ENCODE assay signal across 25 cellular contexts in the genomic region with DNA sequence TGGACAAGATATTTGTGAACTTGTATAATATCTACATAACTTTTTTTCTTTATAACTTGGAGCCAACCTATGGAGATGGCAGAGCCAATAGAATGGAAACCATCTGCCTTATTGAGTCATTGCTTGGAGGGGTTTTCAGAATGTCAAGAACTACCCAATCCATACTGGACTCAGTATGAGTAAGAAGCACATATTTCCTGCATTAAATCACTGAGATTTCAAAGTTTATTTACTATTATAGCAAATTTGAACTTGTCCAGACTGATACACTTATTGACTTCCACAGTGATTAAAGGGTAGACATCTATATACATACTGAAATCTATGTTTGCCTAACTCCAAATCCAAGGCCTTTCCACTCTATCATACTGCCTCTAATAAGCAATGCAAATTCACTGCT.
DNase-seq lines count a peak whose midpoint lies in the region; ATAC-seq and TF ChIP-seq lines count a peak whose summit lies in the region.
"Had no signal": no experiment of that assay in that cellular context is flagged by ENCODE, and none has a peak within 500 bp of the region (broad histone marks: within the 10 kb centered on the region; RNA-seq: fewer than 3 reads in every experiment).

No MANE protein-coding gene starts in this region.

- H3K9me3 ChIP-seq in gastrocnemius medialis = no peaks in the 10 kb centered on the region
- H3K9me3 ChIP-seq: tibial artery had no signal

- H3K4me1 Mint-ChIP-seq in activated naive CD4-positive, alpha-beta T cell treated with anti-CD3 and anti-CD28 coated beads for 36 hours (ENCODE audit: low read depth) = no peaks in the 10 kb centered on the region
- H3K4me1 Mint-ChIP-seq in stimulated activated effector memory CD8-positive, alpha-beta T cell treated with anti-CD3 and anti-CD28 coated beads, Interleukin-12 subunit alpha, Interleukin-12 subunit beta, amount 100 ng/mL, for 72 hours = no peaks in the 10 kb centered on the region
- H3K4me1 Mint-ChIP-seq: activated CD4-positive, alpha-beta T cell treated with anti-CD3 and anti-CD28 coated beads, Interleukin-2, amount 10 ng/mL, durations not matched to agents 7 days and 5 days; activated CD8-positive, alpha-beta memory T cell treated with anti-CD3 and anti-CD28 coated beads, Interleukin-2, amount 10 ng/mL, durations not matched to agents 7 days and 5 days; activated naive CD4-positive, alpha-beta T cell treated with anti-CD3 and anti-CD28 coated beads, Interleukin-2, amount 50 U/mL, for 24 hours; neural crest cell; stimulated activated naive CD8-positive, alpha-beta T cell treated with anti-CD3 and anti-CD28 coated beads, Interleukin-15, amount 100 ng/mL, for 72 hours had no signal

- no peaks in the 10 kb centered on the region for H3K36me3 Mint-ChIP-seq in activated naive CD4-positive, alpha-beta T cell treated with anti-CD3 and anti-CD28 coated beads for 36 hours (ENCODE audit: low read depth)
- H3K36me3 Mint-ChIP-seq in stimulated activated effector memory CD8-positive, alpha-beta T cell treated with anti-CD3 and anti-CD28 coated beads, Interleukin-12 subunit alpha, Interleukin-12 subunit beta, amount 100 ng/mL, for 72 hours = no peaks in the 10 kb centered on the region
- H3K36me3 Mint-ChIP-seq: activated CD8-positive, alpha-beta memory T cell treated with anti-CD3 and anti-CD28 coated beads, Interleukin-2, amount 10 ng/mL, durations not matched to agents 7 days and 5 days; activated naive CD4-positive, alpha-beta T cell treated with anti-CD3 and anti-CD28 coated beads, Interleukin-2, amount 50 U/mL, for 24 hours had no signal

- H3K4me3 ChIP-seq in choroid plexus epithelial cell (ENCODE audit: low read depth, low read length) (no peak overlapping the region), gastrocnemius medialis (no peak overlapping the region)
- H3K4me3 ChIP-seq: tibial artery had no signal

- no peaks in the 10 kb centered on the region for H3K4me1 ChIP-seq in gastrocnemius medialis

- no peak for TF ChIP-seq POLR2A in gastrocnemius medialis (IDR thresholded peaks at IDR 0.05)

- TF ChIP-seq CTCF in choroid plexus epithelial cell (conservative IDR thresholded peaks at IDR 0.05; ENCODE audit: low read depth, low read length) (no peak), gastrocnemius medialis (IDR thresholded peaks at IDR 0.05 in 4 of 5, conservative IDR thresholded peaks at IDR 0.05 in 1 of 5) (no peak)

- H3K36me3 ChIP-seq in gastrocnemius medialis = no peaks in the 10 kb centered on the region
- H3K36me3 ChIP-seq: tibial artery had no signal

- H3K27ac Mint-ChIP-seq in activated naive CD4-positive, alpha-beta T cell treated with anti-CD3 and anti-CD28 coated beads for 36 hours = no peak overlapping the region
- H3K27ac Mint-ChIP-seq in stimulated activated effector memory CD8-positive, alpha-beta T cell treated with anti-CD3 and anti-CD28 coated beads, Interleukin-12 subunit alpha, Interleukin-12 subunit beta, amount 100 ng/mL, for 72 hours = no peak overlapping the region
- H3K27ac Mint-ChIP-seq: activated CD4-positive, alpha-beta T cell treated with anti-CD3 and anti-CD28 coated beads, Interleukin-2, amount 10 ng/mL, durations not matched to agents 7 days and 5 days; activated CD8-positive, alpha-beta memory T cell treated with anti-CD3 and anti-CD28 coated beads, Interleukin-2, amount 10 ng/mL, durations not matched to agents 7 days and 5 days; activated naive CD4-positive, alpha-beta T cell treated with anti-CD3 and anti-CD28 coated beads, Interleukin-2, amount 50 U/mL, for 24 hours; CD4-positive, alpha-beta T cell; stimulated activated naive CD8-positive, alpha-beta T cell treated with anti-CD3 and anti-CD28 coated beads, Interleukin-15, amount 100 ng/mL, for 72 hours had no signal

- H3K4me3 Mint-ChIP-seq in activated naive CD4-positive, alpha-beta T cell treated with anti-CD3 and anti-CD28 coated beads for 36 hours = no peak overlapping the region
- H3K4me3 Mint-ChIP-seq in stimulated activated effector memory CD8-positive, alpha-beta T cell treated with anti-CD3 and anti-CD28 coated beads, Interleukin-12 subunit alpha, Interleukin-12 subunit beta, amount 100 ng/mL, for 72 hours = no peak overlapping the region
- H3K4me3 Mint-ChIP-seq: activated CD4-positive, alpha-beta T cell treated with anti-CD3 and anti-CD28 coated beads, Interleukin-2, amount 10 ng/mL, durations not matched to agents 7 days and 5 days; activated CD8-positive, alpha-beta memory T cell treated with anti-CD3 and anti-CD28 coated beads, Interleukin-2, amount 10 ng/mL, durations not matched to agents 7 days and 5 days; activated naive CD4-positive, alpha-beta T cell treated with anti-CD3 and anti-CD28 coated beads, Interleukin-2, amount 50 U/mL, for 24 hours; CD4-positive, alpha-beta T cell; neural crest cell; stimulated activated naive CD8-positive, alpha-beta T cell treated with anti-CD3 and anti-CD28 coated beads, Interleukin-15, amount 100 ng/mL, for 72 hours had no signal

- in situ Hi-C loops in gastrocnemius medialis (cut with MboI; ENCODE audit: low sequenced_read_pairs in 4 of 4) = no loop called here

- H3K27me3 Mint-ChIP-seq in activated naive CD4-positive, alpha-beta T cell treated with anti-CD3 and anti-CD28 coated beads for 36 hours (ENCODE audit: low read depth) = no peaks in the 10 kb centered on the region
- H3K27me3 Mint-ChIP-seq: activated CD4-positive, alpha-beta T cell treated with anti-CD3 and anti-CD28 coated beads, Interleukin-2, amount 10 ng/mL, durations not matched to agents 7 days and 5 days; activated CD8-positive, alpha-beta memory T cell treated with anti-CD3 and anti-CD28 coated beads, Interleukin-2, amount 10 ng/mL, durations not matched to agents 7 days and 5 days; activated naive CD4-positive, alpha-beta T cell treated with anti-CD3 and anti-CD28 coated beads, Interleukin-2, amount 50 U/mL, for 24 hours; CD4-positive, alpha-beta T cell; stimulated activated naive CD8-positive, alpha-beta T cell treated with anti-CD3 and anti-CD28 coated beads, Interleukin-15, amount 100 ng/mL, for 72 hours had no signal

- H3K27me3 ChIP-seq in gastrocnemius medialis = no peaks in the 10 kb centered on the region
- H3K27me3 ChIP-seq: tibial artery had no signal

- CTCF ChIA-PET in activated naive CD4-positive, alpha-beta T cell treated with anti-CD3 and anti-CD28 coated beads for 36 hours (lab: Charles Lee) = no interaction called here

- peaks cover 2% of the 10 kb centered on the region for H3K9me3 Mint-ChIP-seq in activated naive CD4-positive, alpha-beta T cell treated with anti-CD3 and anti-CD28 coated beads for 36 hours
- peaks cover 22% of the 10 kb centered on the region for H3K9me3 Mint-ChIP-seq in stimulated activated effector memory CD8-positive, alpha-beta T cell treated with anti-CD3 and anti-CD28 coated beads, Interleukin-12 subunit alpha, Interleukin-12 subunit beta, amount 100 ng/mL, for 72 hours
- H3K9me3 Mint-ChIP-seq: activated CD4-positive, alpha-beta T cell treated with anti-CD3 and anti-CD28 coated beads, Interleukin-2, amount 10 ng/mL, durations not matched to agents 7 days and 5 days; neural crest cell had no signal

- H3K27ac ChIP-seq in gastrocnemius medialis = no peak overlapping the region
- H3K27ac ChIP-seq: tibial artery had no signal

- DNase-seq in HCEC 1CT (peak; percentile 81), RPMI7951 (ENCODE audit: low read depth) (peak; percentile 49), choroid plexus epithelial cell (ENCODE audit: low read depth) (peak; percentile 62), iris pigment epithelial cell (ENCODE audit: low read depth) (peak; percentile 91), gastrocnemius medialis (no peak)
- no peak for DNase-seq in activated naive CD4-positive, alpha-beta T cell treated with anti-CD3 and anti-CD28 coated beads for 36 hours
- no peak for DNase-seq in stimulated activated effector memory CD8-positive, alpha-beta T cell treated with anti-CD3 and anti-CD28 coated beads, Interleukin-12 subunit alpha, Interleukin-12 subunit beta, amount 100 ng/mL, for 72 hours (ENCODE audit: low spot score in 2 of 2)
- DNase-seq: activated CD4-positive, alpha-beta T cell treated with anti-CD3 and anti-CD28 coated beads, Interleukin-2, amount 10 ng/mL, durations not matched to agents 7 days and 5 days; activated CD8-positive, alpha-beta memory T cell treated with anti-CD3 and anti-CD28 coated beads, Interleukin-2, amount 10 ng/mL, durations not matched to agents 7 days and 5 days; aorta; CD4-positive, alpha-beta T cell; glutamatergic neuron; Kasumi-1; left cardiac atrium; NCI-H1048; NCI-H1930; NCI-H69; posterior cingulate gyrus; stimulated activated naive CD8-positive, alpha-beta T cell treated with anti-CD3 and anti-CD28 coated beads, Interleukin-15, amount 100 ng/mL, for 72 hours; T-helper 9 cell; tibial artery had no signal

- intact Hi-C loops in gastrocnemius medialis (cut with DNase I; ENCODE audit: low total_unique reads) = no loop called here
- intact Hi-C loops in activated naive CD4-positive, alpha-beta T cell treated with anti-CD3 and anti-CD28 coated beads for 36 hours (cut with micrococcal nuclease) = no loop called here

- ATAC-seq in GM21423 (IDR thresholded peaks at IDR 0.05; ENCODE audit: unreplicated experiment) (no peak), gastrocnemius medialis (no peak)
- ATAC-seq in stimulated activated effector memory CD8-positive, alpha-beta T cell treated with anti-CD3 and anti-CD28 coated beads, Interleukin-12 subunit alpha, Interleukin-12 subunit beta, amount 100 ng/mL, for 72 hours = no peak
- ATAC-seq: activated CD8-positive, alpha-beta memory T cell treated with anti-CD3 and anti-CD28 coated beads, Interleukin-2, amount 10 ng/mL, durations not matched to agents 7 days and 5 days; left cardiac atrium; sciatic nerve; stimulated activated naive CD8-positive, alpha-beta T cell treated with anti-CD3 and anti-CD28 coated beads, Interleukin-15, amount 100 ng/mL, for 72 hours had no signal

Comparison
In these comparisons a context has a peak if more than half of its experiments do, and no peak if none do; other contexts are left out.
1. DNase-seq: peak in HCEC 1CT (single experiment), RPMI7951 (single experiment), choroid plexus epithelial cell (single experiment) and iris pigment epithelial cell (single experiment); none in gastrocnemius medialis (0 of 2), activated naive CD4-positive, alpha-beta T cell treated with anti-CD3 and anti-CD28 coated beads for 36 hours (single experiment) and stimulated activated effector memory CD8-positive, alpha-beta T cell treated with anti-CD3 and anti-CD28 coated beads, Interleukin-12 subunit alpha, Interleukin-12 subunit beta, amount 100 ng/mL, for 72 hours (0 of 2).